ENCODE assay signal across 24 cellular contexts in genomic region chr20:51848346-51848745, GRCh38. TPM values are rescaled to one million over a fixed set of nuclear protein-coding genes. Genes with fewer than 3 reads are reported as not detected.
"Had no signal": no experiment of that assay in that cellular context is flagged by ENCODE, and none has a peak within 500 bp of the region (broad histone marks: within the 10 kb centered on the region; RNA-seq: fewer than 3 reads in every experiment).

No MANE protein-coding gene starts in this region.

- H3K9me3 ChIP-seq: left ventricle myocardium inferior, mucosa of descending colon, ovary, prostate gland, spleen, tibial nerve, uterus had no signal

- H2AFZ ChIP-seq: hepatocyte had no signal

- H3K4me3 ChIP-seq: hepatocyte, left ventricle myocardium inferior, lung, mucosa of descending colon, ovary, prostate gland, skin epidermis, spleen, tibial nerve, uterus had no signal

- H3K4me3 Mint-ChIP-seq: naive thymus-derived CD4-positive, alpha-beta T cell; natural killer cell treated with Interleukin-12 subunit alpha and Interleukin-12 subunit beta and Interleukin-15 and Interleukin-18, amount 100 ng/mL, for 72 hours; stimulated activated effector memory CD8-positive, alpha-beta T cell treated with anti-CD3 and anti-CD28 coated beads, Interleukin-12 subunit alpha, Interleukin-12 subunit beta, amount 100 ng/mL, for 72 hours; stimulated activated naive CD8-positive, alpha-beta T cell treated with anti-CD3 and anti-CD28 coated beads, Interleukin-15, amount 100 ng/mL, for 72 hours; type B pancreatic cell had no signal

- H3K4me1 ChIP-seq: left ventricle myocardium inferior, prostate gland, spleen, tibial nerve, uterus had no signal

- H3K27me3 Mint-ChIP-seq: type B pancreatic cell had no signal

- H3K36me3 ChIP-seq: left ventricle myocardium inferior, ovary, prostate gland, spleen, tibial nerve, uterus had no signal

- H3K36me3 Mint-ChIP-seq: naive thymus-derived CD4-positive, alpha-beta T cell; natural killer cell treated with Interleukin-12 subunit alpha and Interleukin-12 subunit beta and Interleukin-15 and Interleukin-18, amount 100 ng/mL, for 72 hours; stimulated activated effector memory CD8-positive, alpha-beta T cell treated with anti-CD3 and anti-CD28 coated beads, Interleukin-12 subunit alpha, Interleukin-12 subunit beta, amount 100 ng/mL, for 72 hours; type B pancreatic cell had no signal

- H3K27ac ChIP-seq: hepatocyte, left ventricle myocardium inferior, ovary, prostate gland, skin epidermis, spleen, tibial nerve, uterus had no signal

- H3K9me3 Mint-ChIP-seq: natural killer cell treated with Interleukin-12 subunit alpha and Interleukin-12 subunit beta and Interleukin-15 and Interleukin-18, amount 100 ng/mL, for 72 hours; stimulated activated effector memory CD8-positive, alpha-beta T cell treated with anti-CD3 and anti-CD28 coated beads, Interleukin-12 subunit alpha, Interleukin-12 subunit beta, amount 100 ng/mL, for 72 hours; stimulated activated naive CD8-positive, alpha-beta T cell treated with anti-CD3 and anti-CD28 coated beads, Interleukin-15, amount 100 ng/mL, for 72 hours; type B pancreatic cell had no signal

- H3K79me2 ChIP-seq: hepatocyte had no signal

- H3K4me2 ChIP-seq: hepatocyte had no signal

- ATAC-seq: mucosa of descending colon; naive thymus-derived CD4-positive, alpha-beta T cell; natural killer cell treated with Interleukin-12 subunit alpha and Interleukin-12 subunit beta and Interleukin-15 and Interleukin-18, amount 100 ng/mL, for 72 hours; right cardiac atrium; sciatic nerve; stimulated activated effector memory CD8-positive, alpha-beta T cell treated with anti-CD3 and anti-CD28 coated beads, Interleukin-12 subunit alpha, Interleukin-12 subunit beta, amount 100 ng/mL, for 72 hours; stimulated activated naive CD8-positive, alpha-beta T cell treated with anti-CD3 and anti-CD28 coated beads, Interleukin-15, amount 100 ng/mL, for 72 hours had no signal

- H3K4me1 Mint-ChIP-seq: naive thymus-derived CD4-positive, alpha-beta T cell; stimulated activated effector memory CD8-positive, alpha-beta T cell treated with anti-CD3 and anti-CD28 coated beads, Interleukin-12 subunit alpha, Interleukin-12 subunit beta, amount 100 ng/mL, for 72 hours; stimulated activated naive CD8-positive, alpha-beta T cell treated with anti-CD3 and anti-CD28 coated beads, Interleukin-15, amount 100 ng/mL, for 72 hours had no signal

- H3K27me3 ChIP-seq: hepatocyte, ovary, tibial nerve, uterus had no signal

- H3K27ac Mint-ChIP-seq: naive thymus-derived CD4-positive, alpha-beta T cell; natural killer cell treated with Interleukin-12 subunit alpha and Interleukin-12 subunit beta and Interleukin-15 and Interleukin-18, amount 100 ng/mL, for 72 hours; stimulated activated effector memory CD8-positive, alpha-beta T cell treated with anti-CD3 and anti-CD28 coated beads, Interleukin-12 subunit alpha, Interleukin-12 subunit beta, amount 100 ng/mL, for 72 hours; stimulated activated naive CD8-positive, alpha-beta T cell treated with anti-CD3 and anti-CD28 coated beads, Interleukin-15, amount 100 ng/mL, for 72 hours; type B pancreatic cell had no signal

- DNase-seq: islet precursor cell; left ventricle myocardium inferior; midbrain; mucosa of descending colon; naive thymus-derived CD4-positive, alpha-beta T cell; ovary; retina; right cardiac atrium; spleen; stimulated activated CD4-positive, alpha-beta T cell treated with anti-CD3 and anti-CD28 coated beads, Interleukin-4, amount 100 ng/mL, for 24 hours; stimulated activated naive CD4-positive, alpha-beta T cell treated with Interleukin-2 at 50 U/mL for 16 hours; stimulated activated naive CD8-positive, alpha-beta T cell treated with anti-CD3 and anti-CD28 coated beads, Interleukin-15, amount 100 ng/mL, for 72 hours; substantia nigra; uterus had no signal

RNA-seq across cellular contexts. Expression of gene SALL4, which starts 46.0 kb away (rescaled TPM):
- total RNA-seq: myocyte, right cardiac atrium had no signal
- polyA plus RNA-seq: naive thymus-derived CD4-positive, alpha-beta T cell had no signal
